1 cellular context compared by ENCODE assay signal in the genomic region with DNA sequence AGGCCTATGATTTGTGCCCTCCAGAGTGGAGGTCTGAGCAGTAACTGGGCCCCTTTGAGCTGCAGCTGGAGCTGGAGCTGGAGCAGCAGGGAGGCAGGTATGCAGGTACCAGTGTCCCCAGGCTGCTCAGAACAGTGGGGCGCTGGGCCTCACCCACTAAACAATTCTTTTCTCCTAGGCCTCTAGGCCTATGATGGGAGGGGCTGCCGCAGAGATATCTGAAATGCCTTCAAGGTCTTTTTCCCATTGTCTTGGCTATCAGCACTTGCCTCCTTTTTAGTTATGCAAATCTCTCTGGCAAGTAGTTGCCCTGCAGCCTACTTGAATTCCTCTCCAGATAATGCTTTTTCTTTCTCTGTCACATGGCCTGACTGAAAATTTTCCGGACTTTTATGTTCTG.
A peak's percentile ranks its signal among the peaks of the same experiment; 100 is the strongest.
TF ChIP-seq lines count a peak whose summit lies in the region.

No MANE protein-coding gene starts in this region.

TF ChIP-seq in H1, 55 proteins besides CTCF, POLR2A, EP300 and RAD21:
- TF ChIP-seq SIX5 (IDR thresholded peaks at IDR 0.05; ENCODE audit: low read depth, low read length): no peak
- peak; percentile 18 for TF ChIP-seq NANOG (IDR thresholded peaks at IDR 0.05; ENCODE audit: insufficient read depth, low read depth, low read length, poor library complexity, severe bottlenecking)
- no peak for TF ChIP-seq POLR2AphosphoS5 (IDR thresholded peaks at IDR 0.05; ENCODE audit: low read depth, low read length)
- TF ChIP-seq, protein P1, sequence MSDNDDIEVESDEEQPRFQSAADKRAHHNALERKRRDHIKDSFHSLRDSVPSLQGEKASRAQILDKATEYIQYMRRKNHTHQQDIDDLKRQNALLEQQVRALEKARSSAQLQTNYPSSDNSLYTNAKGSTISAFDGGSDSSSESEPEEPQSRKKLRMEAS (IDR thresholded peaks at IDR 0.05): no peak
- TF ChIP-seq CBX5 (IDR thresholded peaks at IDR 0.05; ENCODE audit: low read depth, low read length): no peak
- TF ChIP-seq BRCA1 (IDR thresholded peaks at IDR 0.05; ENCODE audit: low read depth, low read length): no peak
- no peak for TF ChIP-seq CEBPB (IDR thresholded peaks at IDR 0.05; ENCODE audit: low read depth, low read length)
- TF ChIP-seq CHD1 (IDR thresholded peaks at IDR 0.05; ENCODE audit: low read depth, low read length): no peak
- TF ChIP-seq SP1 (IDR thresholded peaks at IDR 0.05; ENCODE audit: low read depth, low read length): peak; percentile 44; the same call in 1 of the 2 replicates
- TF ChIP-seq RNF2 (IDR thresholded peaks at IDR 0.05; ENCODE audit: borderline replicate concordance, low read depth, low read length, missing control alignments, poor library complexity, severe bottlenecking): no peak
- no peak for TF ChIP-seq BCL11A (IDR thresholded peaks at IDR 0.05; ENCODE audit: low read depth in 2 of 2, low read length in 2 of 2)
- no peak for TF ChIP-seq ZNF274 (IDR thresholded peaks at IDR 0.05; ENCODE audit: borderline replicate concordance, extremely low read depth, low read length)
- TF ChIP-seq GTF2F1 (IDR thresholded peaks at IDR 0.05; ENCODE audit: borderline replicate concordance, low read depth, low read length): no peak
- peak; percentile 39; the same call in 1 of the 2 replicates for TF ChIP-seq TEAD4 (IDR thresholded peaks at IDR 0.05; ENCODE audit: low read depth, low read length)
- TF ChIP-seq TAF7 (optimal IDR thresholded peaks at IDR 0.05; ENCODE audit: borderline replicate concordance, low read depth, low read length): no peak
